ENCODE assay signal across 7 cellular contexts in genomic region chr7:98133621-98134266, GRCh38. TPM values are rescaled to one million over a fixed set of nuclear protein-coding genes. Genes with fewer than 3 reads are reported as not detected.
DNase-seq lines count a peak whose midpoint lies in the region; ATAC-seq and TF ChIP-seq lines count a peak whose summit lies in the region.

No MANE protein-coding gene starts in this region.

- CTCF ChIA-PET in activated CD4-positive, alpha-beta memory T cell treated with anti-CD3 and anti-CD28 coated beads for 36 hours (lab: Charles Lee): interaction anchor here (0.6 to 2.1 kb wide), 8 partner anchors 12 to 1718 kb away, joined by 3 to 12 read pairs (median 5); no protein-coding TSS in a partner anchor

- H3K4me2 ChIP-seq in skeletal muscle satellite cell (ENCODE audit: low read length): peak overlapping the region; percentile 11

- H3K27ac Mint-ChIP-seq in activated CD4-positive, alpha-beta memory T cell treated with anti-CD3 and anti-CD28 coated beads for 36 hours: no peak overlapping the region

- H3K36me3 Mint-ChIP-seq in activated CD4-positive, alpha-beta memory T cell treated with anti-CD3 and anti-CD28 coated beads for 36 hours: peaks cover 3% of the 10 kb centered on the region

- in situ Hi-C loops in astrocyte of the spinal cord (cut with HindIII; ENCODE audit: low sequenced_read_pairs): no loop called here

- H3K9me3 Mint-ChIP-seq in activated CD4-positive, alpha-beta memory T cell treated with anti-CD3 and anti-CD28 coated beads for 36 hours: no peaks in the 10 kb centered on the region

- ATAC-seq in GM19395 (IDR thresholded peaks at IDR 0.05; ENCODE audit: unreplicated experiment) (peak; percentile 30), HG03432 (IDR thresholded peaks at IDR 0.05; ENCODE audit: unreplicated experiment) (peak; percentile 21)

- H3K9me3 ChIP-seq in skeletal muscle satellite cell (replicated peaks; ENCODE audit: low read length): no peaks in the 10 kb centered on the region

- H3K9ac ChIP-seq in skeletal muscle satellite cell (ENCODE audit: low read depth, low read length): no peak overlapping the region

- intact Hi-C loops in activated CD4-positive, alpha-beta memory T cell treated with anti-CD3 and anti-CD28 coated beads for 36 hours (cut with micrococcal nuclease): loop anchor here (5.0 kb wide), 1 partner anchor 69 kb away; no protein-coding TSS in a partner anchor

- DNase-seq in astrocyte of the spinal cord (ENCODE audit: low read depth, low spot score): peak; percentile 17
- no peak for DNase-seq in COLO668 (lab: John Stamatoyannopoulos, UW; ENCODE audit: unreplicated experiment)
- DNase-seq in activated gamma-delta T cell treated with Interleukin-2 at 50 U/mL for 16 hours: no peak
- DNase-seq in activated CD4-positive, alpha-beta memory T cell treated with anti-CD3 and anti-CD28 coated beads for 36 hours: no peak

- no peaks in the 10 kb centered on the region for H3K36me3 ChIP-seq in skeletal muscle satellite cell (ENCODE audit: insufficient read depth, low read length)

- TF ChIP-seq CTCF in astrocyte of the spinal cord (IDR thresholded peaks at IDR 0.05; ENCODE audit: low read depth, low read length): no peak

- H3K27me3 ChIP-seq in skeletal muscle satellite cell (ENCODE audit: control insufficient read depth, insufficient read depth, low read length): no peaks in the 10 kb centered on the region

- POLR2A ChIA-PET in activated CD4-positive, alpha-beta memory T cell treated with anti-CD3 and anti-CD28 coated beads for 36 hours (lab: Charles Lee): interaction anchor here (0.7 kb wide), 1 partner anchor 705 kb away, joined by 3 read pairs; no protein-coding TSS in a partner anchor

- peaks cover 33% of the 10 kb centered on the region for H3K4me1 ChIP-seq in skeletal muscle satellite cell (ENCODE audit: control insufficient read depth, insufficient read depth, low read length)

- no peak overlapping the region for H3K4me3 Mint-ChIP-seq in activated CD4-positive, alpha-beta memory T cell treated with anti-CD3 and anti-CD28 coated beads for 36 hours

- H3K4me3 ChIP-seq in astrocyte of the spinal cord (ENCODE audit: low read depth, low read length) (no peak overlapping the region), skeletal muscle satellite cell (ENCODE audit: low read length) (no peak overlapping the region)

- no peaks in the 10 kb centered on the region for H3K27me3 Mint-ChIP-seq in activated CD4-positive, alpha-beta memory T cell treated with anti-CD3 and anti-CD28 coated beads for 36 hours

- H3K4me1 Mint-ChIP-seq in activated CD4-positive, alpha-beta memory T cell treated with anti-CD3 and anti-CD28 coated beads for 36 hours (ENCODE audit: low read depth): peaks cover 44% of the 10 kb centered on the region

RNA-seq across cellular contexts. Expression of gene LMTK2, which starts 27.1 kb away (rescaled TPM):
- 8.1 and 9.1 TPM in 2 replicates for total RNA-seq in skeletal muscle satellite cell (2012; rRNA removed)
- total RNA-seq in activated CD4-positive, alpha-beta memory T cell treated with anti-CD3 and anti-CD28 coated beads for 36 hours: 10 to 100 TPM; 10.6 to 10.8 TPM
